1 cellular context compared by ENCODE assay signal in genomic region chr2:218642786-218643185, GRCh38.
TF ChIP-seq lines count a peak whose summit lies in the region.

No MANE protein-coding gene starts in this region.

TF ChIP-seq in K562, 482 proteins besides CTCF, POLR2A, EP300 and RAD21:
- TF ChIP-seq NFE2 (IDR thresholded peaks at IDR 0.05; ENCODE audit: low read depth) (no peak), HNRNPL (IDR thresholded peaks at IDR 0.05; ENCODE audit: low read depth, low read length) (no peak), HNRNPH1 (optimal IDR thresholded peaks at IDR 0.05; ENCODE audit: low read depth, low read length) (no peak), RBFOX2 (IDR thresholded peaks at IDR 0.05; ENCODE audit: low read depth, low read length) (peak; percentile 44), SIN3A (IDR thresholded peaks at IDR 0.05; ENCODE audit: borderline replicate concordance in 2 of 2, control insufficient read depth in 1 of 2, low read depth in 2 of 2, low read length in 2 of 2) (no peak), ZNF76 (CRISPR knock-in tag; IDR thresholded peaks at IDR 0.05; ENCODE audit: borderline replicate concordance) (no peak), ARID1B (IDR thresholded peaks at IDR 0.05) (no peak), TCF7 (IDR thresholded peaks at IDR 0.05; ENCODE audit: borderline replicate concordance) (no peak), NR4A1 (CRISPR knock-in tag; IDR thresholded peaks at IDR 0.05) (no peak), NR4A1 (tag; IDR thresholded peaks at IDR 0.05) (no peak)
